ENCODE assay signal across 18 cellular contexts in the genomic region with DNA sequence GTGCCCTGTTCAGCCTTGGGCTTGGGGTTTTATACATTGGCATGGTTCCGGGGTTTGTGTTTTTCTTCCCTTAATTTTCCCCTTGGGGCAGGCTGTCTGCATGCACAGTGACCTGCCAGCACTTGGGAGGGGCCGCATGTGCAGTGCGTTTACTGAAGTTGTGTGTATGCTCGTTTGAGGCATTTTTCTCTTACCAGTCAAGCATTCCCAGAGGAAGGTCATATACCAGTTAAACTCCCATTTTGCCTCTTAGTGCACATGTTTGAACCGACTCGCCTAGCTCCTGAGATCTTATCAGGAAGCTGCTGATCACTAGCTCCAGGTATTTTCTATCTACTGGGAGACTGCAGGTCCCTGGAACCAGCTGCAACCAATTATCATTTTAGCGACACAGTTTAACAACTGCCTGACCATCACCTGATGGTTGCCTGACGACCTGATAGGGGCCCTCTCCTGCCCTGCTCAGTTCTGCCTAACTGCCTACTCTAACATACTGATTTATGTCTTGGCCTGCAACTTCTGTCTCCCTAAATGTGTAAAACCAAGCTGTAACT. TPM values are rescaled to one million over a fixed set of nuclear protein-coding genes. Genes with fewer than 3 reads are reported as not detected.
A peak's percentile ranks its signal among the peaks of the same experiment; 100 is the strongest.
DNase-seq lines count a peak whose midpoint lies in the region; ATAC-seq and TF ChIP-seq lines count a peak whose summit lies in the region.
"Had no signal": no experiment of that assay in that cellular context is flagged by ENCODE, and none has a peak within 500 bp of the region (broad histone marks: within the 10 kb centered on the region; RNA-seq: fewer than 3 reads in every experiment).

No MANE protein-coding gene starts in this region.

- intact Hi-C loops in uterus (cut with DNase I; ENCODE audit: low total_unique reads) = no loop called here

- H4K8ac ChIP-seq in trophoblast cell (ENCODE audit: low read depth, low read length) = no peak overlapping the region

- H3K27ac Mint-ChIP-seq in WTC11 = peak overlapping the region; percentile 68; the same call in 1 of the 2 replicates
- H3K27ac Mint-ChIP-seq: T-helper 17 cell had no signal

- no peaks in the 10 kb centered on the region for H3K27me3 ChIP-seq in trophoblast cell (ENCODE audit: insufficient read depth, low read length)
- H3K27me3 ChIP-seq in uterus = no peaks in the 10 kb centered on the region
- H3K27me3 ChIP-seq: esophagus muscularis mucosa had no signal

- WGBS in trophoblast cell (ENCODE audit: extremely low coverage, insufficient coverage, insufficient read length) = no CpG with 5 or more reads among the region's 8 CpGs

- peaks cover 18% of the 10 kb centered on the region for H3K9me3 Mint-ChIP-seq in WTC11
- H3K9me3 Mint-ChIP-seq: CD4-positive, alpha-beta memory T cell had no signal

- no peak overlapping the region for H2AK5ac ChIP-seq in trophoblast cell (ENCODE audit: low read length)

- TF ChIP-seq POLR2A in uterus (IDR thresholded peaks at IDR 0.05) = no peak

- H3K36me3 ChIP-seq in trophoblast cell (ENCODE audit: control insufficient read depth in 1 of 2, insufficient read depth in 2 of 2, low read length in 2 of 2) = no peaks in the 10 kb centered on the region
- no peaks in the 10 kb centered on the region for H3K36me3 ChIP-seq in uterus

- POLR2A ChIA-PET in WTC11 (lab: Charles Lee) = interaction anchor here (0.6 kb wide), 1 partner anchor 162 kb away, joined by 5 read pairs; no protein-coding TSS in a partner anchor

- H3K4me3 Mint-ChIP-seq in WTC11 = no peak overlapping the region
- H3K4me3 Mint-ChIP-seq: CD4-positive, alpha-beta memory T cell; T-helper 17 cell had no signal

- H3K27ac ChIP-seq in trophoblast cell (ENCODE audit: low read depth, low read length) (peak overlapping the region; percentile 68), uterus (no peak overlapping the region)
- H3K27ac ChIP-seq: 22Rv1, esophagus muscularis mucosa had no signal

- H2BK5ac ChIP-seq in trophoblast cell (ENCODE audit: low read depth, low read length, poor library complexity) = no peak overlapping the region

- DNase-seq in DMS 273 (lab: John Stamatoyannopoulos, UW; ENCODE audit: unreplicated experiment) = peak; percentile 63
- DNase-seq in DMS 273 treated with DMSO at 0.1 percent for 48 hours (lab: John Stamatoyannopoulos, UW) = no peak
- peak; percentile 13 for DNase-seq in NCI-H2171 (lab: John Stamatoyannopoulos, UW)
- no peak for DNase-seq in WTC11 (ENCODE audit: low spot score)
- DNase-seq in trophoblast cell = peak; percentile 96 to 98
- DNase-seq in activated T-cell treated with anti-CD3 and anti-CD28 coated beads, Interleukin-2, amount 50 U/mL, for 1 hour = no peak
- DNase-seq in uterus = no peak
- DNase-seq in NCI-H2029 treated with DMSO at 0.1 percent for 48 hours (lab: John Stamatoyannopoulos, UW) = no peak
- DNase-seq: activated naive CD4-positive, alpha-beta T cell; CD4-positive, alpha-beta memory T cell; cortex of kidney; IMR-90; NCI-H1436 treated with DMSO at 0.1 percent for 48 hours; NCI-H524; stimulated activated CD4-positive, alpha-beta T cell treated with anti-CD3 and anti-CD28 coated beads, Interleukin-4, amount 100 ng/mL, for 4 hours; T-helper 17 cell had no signal

- no peak overlapping the region for H3K14ac ChIP-seq in trophoblast cell (ENCODE audit: low read length)

- H3K4me3 ChIP-seq in trophoblast cell (ENCODE audit: low read depth, low read length) (no peak overlapping the region), uterus (no peak overlapping the region)
- H3K4me3 ChIP-seq: esophagus muscularis mucosa had no signal

- CTCF ChIA-PET in WTC11 (lab: Charles Lee) = interaction anchor here (0.6 kb wide), 1 partner anchor 37 kb away, joined by 3 read pairs; no protein-coding TSS in a partner anchor

- no peak for ATAC-seq in WTC11
- ATAC-seq: T-helper 17 cell had no signal

- TF ChIP-seq CTCF in WTC11 (IDR thresholded peaks at IDR 0.05) (no peak), uterus (IDR thresholded peaks at IDR 0.05) (no peak)

- H3K9me3 ChIP-seq in trophoblast cell (ENCODE audit: insufficient read depth, low read depth, low read length) (no peaks in the 10 kb centered on the region), uterus (no peaks in the 10 kb centered on the region)
- H3K9me3 ChIP-seq: esophagus muscularis mucosa had no signal

- no peak overlapping the region for H4K91ac ChIP-seq in trophoblast cell (ENCODE audit: low read depth, low read length)

- H2BK120ac ChIP-seq in trophoblast cell (ENCODE audit: insufficient read depth, low read length, poor library complexity) = no peak overlapping the region

- no peak overlapping the region for H2AFZ ChIP-seq in trophoblast cell (ENCODE audit: insufficient read depth, low read length, poor library complexity)

- H3K4me1 Mint-ChIP-seq in WTC11 = peaks cover 5% of the 10 kb centered on the region

- H2BK12ac ChIP-seq in trophoblast cell (ENCODE audit: low read length) = no peak overlapping the region

- H4K12ac ChIP-seq in trophoblast cell (ENCODE audit: low read depth, low read length) = no peak overlapping the region

- H3K36me3 Mint-ChIP-seq in WTC11 = peaks cover 15% of the 10 kb centered on the region

- no peak overlapping the region for H3K9ac ChIP-seq in trophoblast cell (ENCODE audit: low read length)

- H3K18ac ChIP-seq in trophoblast cell (ENCODE audit: low read length) = no peak overlapping the region

- no peak overlapping the region for H3K23ac ChIP-seq in trophoblast cell (ENCODE audit: low read length)

- H3K79me2 ChIP-seq in trophoblast cell (ENCODE audit: control insufficient read depth, insufficient read depth, low read length, poor library complexity) = no peaks in the 10 kb centered on the region

- no peak overlapping the region for H3K4ac ChIP-seq in trophoblast cell (ENCODE audit: low read depth, low read length)

- peak overlapping the region; percentile 0 for H3K4me2 ChIP-seq in trophoblast cell (ENCODE audit: low read length)

- peaks cover 3 to 11% of the 10 kb centered on the region in 2 experiments for H3K4me1 ChIP-seq in trophoblast cell (ENCODE audit: control insufficient read depth in 1 of 2, insufficient read depth in 2 of 2, low read length in 2 of 2)
- H3K4me1 ChIP-seq in uterus = peaks cover 0 to 5% of the 10 kb centered on the region in 2 donors

- H3K79me1 ChIP-seq in trophoblast cell (ENCODE audit: low read length) = peaks cover 2% of the 10 kb centered on the region

- H3K27me3 Mint-ChIP-seq in WTC11 (ENCODE audit: low read depth) = no peaks in the 10 kb centered on the region; the same call in 1 of the 2 replicates
- H3K27me3 Mint-ChIP-seq: CD4-positive, alpha-beta memory T cell; T-helper 17 cell had no signal

TF ChIP-seq in WTC11, 78 proteins besides CTCF, POLR2A, EP300 and RAD21:
- TF ChIP-seq, protein P1, sequence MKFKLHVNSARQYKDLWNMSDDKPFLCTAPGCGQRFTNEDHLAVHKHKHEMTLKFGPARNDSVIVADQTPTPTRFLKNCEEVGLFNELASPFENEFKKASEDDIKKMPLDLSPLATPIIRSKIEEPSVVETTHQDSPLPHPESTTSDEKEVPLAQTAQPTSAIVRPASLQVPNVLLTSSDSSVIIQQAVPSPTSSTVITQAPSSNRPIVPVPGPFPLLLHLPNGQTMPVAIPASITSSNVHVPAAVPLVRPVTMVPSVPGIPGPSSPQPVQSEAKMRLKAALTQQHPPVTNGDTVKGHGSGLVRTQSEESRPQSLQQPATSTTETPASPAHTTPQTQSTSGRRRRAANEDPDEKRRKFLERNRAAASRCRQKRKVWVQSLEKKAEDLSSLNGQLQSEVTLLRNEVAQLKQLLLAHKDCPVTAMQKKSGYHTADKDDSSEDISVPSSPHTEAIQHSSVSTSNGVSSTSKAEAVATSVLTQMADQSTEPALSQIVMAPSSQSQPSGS (CRISPR knock-in tag; IDR thresholded peaks at IDR 0.05; ENCODE audit: borderline replicate concordance, low read depth) = no peak
- TF ChIP-seq ZNF423 (CRISPR knock-in tag; IDR thresholded peaks at IDR 0.05) (no peak), RORB (CRISPR knock-in tag; IDR thresholded peaks at IDR 0.05) (no peak), SMAD4 (CRISPR knock-in tag; IDR thresholded peaks at IDR 0.05) (no peak), SOX15 (CRISPR knock-in tag; IDR thresholded peaks at IDR 0.05) (no peak), ZNF416 (CRISPR knock-in tag; IDR thresholded peaks at IDR 0.05) (no peak)
- TF ChIP-seq, protein P2, sequence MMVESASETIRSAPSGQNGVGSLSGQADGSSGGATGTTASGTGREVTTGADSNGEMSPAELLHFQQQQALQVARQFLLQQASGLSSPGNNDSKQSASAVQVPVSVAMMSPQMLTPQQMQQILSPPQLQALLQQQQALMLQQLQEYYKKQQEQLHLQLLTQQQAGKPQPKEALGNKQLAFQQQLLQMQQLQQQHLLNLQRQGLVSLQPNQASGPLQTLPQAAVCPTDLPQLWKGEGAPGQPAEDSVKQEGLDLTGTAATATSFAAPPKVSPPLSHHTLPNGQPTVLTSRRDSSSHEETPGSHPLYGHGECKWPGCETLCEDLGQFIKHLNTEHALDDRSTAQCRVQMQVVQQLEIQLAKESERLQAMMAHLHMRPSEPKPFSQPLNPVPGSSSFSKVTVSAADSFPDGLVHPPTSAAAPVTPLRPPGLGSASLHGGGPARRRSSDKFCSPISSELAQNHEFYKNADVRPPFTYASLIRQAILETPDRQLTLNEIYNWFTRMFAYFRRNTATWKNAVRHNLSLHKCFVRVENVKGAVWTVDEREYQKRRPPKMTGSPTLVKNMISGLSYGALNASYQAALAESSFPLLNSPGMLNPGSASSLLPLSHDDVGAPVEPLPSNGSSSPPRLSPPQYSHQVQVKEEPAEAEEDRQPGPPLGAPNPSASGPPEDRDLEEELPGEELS (CRISPR knock-in tag; IDR thresholded peaks at IDR 0.05) = no peak

RNA-seq across cellular contexts. Expression of gene MFSD11, which starts 51.4 kb away (rescaled TPM):
- total RNA-seq in WTC11 (2021) (16.6 to 26.4 TPM (median 24.1 TPM) in 3 replicates), uterus (10 to 100 TPM; 32.0 to 69.2 (median 45.2) TPM)
- 26.3 and 27.8 TPM in 2 replicates for polyA plus RNA-seq in trophoblast cell (2013)

RNA-seq across cellular contexts. Expression of gene SRSF2, which starts 52.2 kb away (rescaled TPM):
- total RNA-seq in WTC11 (2021) = 355 to 410 TPM (median 407 TPM) in 3 replicates
- 205 and 216 TPM in 2 replicates for polyA plus RNA-seq in trophoblast cell (2013)
- total RNA-seq in uterus = 100 to 1,000 TPM; 127 to 753 (median 167) TPM

Comparison
In these comparisons a context has a peak if more than half of its experiments do, and no peak if none do; other contexts are left out.
1. DNase-seq: peak in DMS 273 (single experiment), NCI-H2171 (single experiment) and trophoblast cell (2 of 2); none in DMS 273 treated with DMSO at 0.1 percent for 48 hours (single experiment), WTC11 (single experiment), activated T-cell treated with anti-CD3 and anti-CD28 coated beads, Interleukin-2, amount 50 U/mL, for 1 hour (single experiment), uterus (0 of 2) and NCI-H2029 treated with DMSO at 0.1 percent for 48 hours (single experiment).